22 cellular contexts compared by ENCODE assay signal in the genomic region with DNA sequence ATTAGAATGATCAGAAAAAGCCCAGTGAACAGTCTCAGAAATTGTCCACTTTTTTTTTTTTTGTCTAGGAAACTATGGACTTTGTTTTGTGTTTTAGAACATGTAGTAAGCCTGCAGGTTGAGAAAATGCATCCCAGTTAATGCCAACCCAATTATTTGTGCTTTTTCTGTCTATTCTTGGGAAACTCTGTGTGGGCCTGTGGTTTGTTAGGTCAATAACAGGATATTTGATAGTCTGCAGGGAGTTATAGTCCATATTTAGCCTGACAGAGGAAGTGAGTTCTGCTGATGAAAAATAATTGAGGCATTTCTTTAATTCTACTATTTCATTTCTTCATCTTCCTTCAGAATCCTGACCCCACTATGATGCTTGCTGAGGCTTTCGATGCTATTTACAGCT.
"Had no signal": no experiment of that assay in that cellular context is flagged by ENCODE, and none has a peak within 500 bp of the region (broad histone marks: within the 10 kb centered on the region; RNA-seq: fewer than 3 reads in every experiment).

No MANE protein-coding gene starts in this region.

- ATAC-seq: activated CD4-positive, CD25-positive, alpha-beta regulatory T cell treated with anti-CD3 and anti-CD28 coated beads, Interleukin-2, amount 50 U/mL, for 24 hours; activated CD8-positive, alpha-beta T cell treated with anti-CD3 and anti-CD28 coated beads for 36 hours; activated naive CD4-positive, alpha-beta T cell treated with anti-CD3 and anti-CD28 coated beads, Interleukin-2, amount 50 U/mL, for 72 hours; activated T-helper 17 cell treated with anti-CD3 and anti-CD28 coated beads, Interleukin-2, amount 50 U/mL, for 72 hours; naive thymus-derived CD8-positive, alpha-beta T cell had no signal

- H3K27ac Mint-ChIP-seq: activated CD4-positive, alpha-beta T cell treated with anti-CD3 and anti-CD28 coated beads, Interleukin-2, amount 10 ng/mL, durations not matched to agents 7 days and 5 days; activated CD8-positive, alpha-beta T cell treated with anti-CD3 and anti-CD28 coated beads for 36 hours; activated naive CD4-positive, alpha-beta T cell treated with anti-CD3 and anti-CD28 coated beads, Interleukin-2, amount 50 U/mL, for 72 hours; activated T-helper 17 cell treated with anti-CD3 and anti-CD28 coated beads, Interleukin-2, amount 50 U/mL, for 72 hours; naive thymus-derived CD8-positive, alpha-beta T cell; stimulated activated memory B cell treated with anti-CD40 and anti-IgM and Interleukin-4, amounts not matched to agents 10 μg/mL and 1 μg/mL and 100 μg/mL, for 72 hours had no signal

- DNase-seq: activated CD4-positive, alpha-beta T cell treated with anti-CD3 and anti-CD28 coated beads, Interleukin-2, amount 10 ng/mL, durations not matched to agents 7 days and 5 days; activated T-cell treated with anti-CD3 and anti-CD28 coated beads, Interleukin-2, amount 50 U/mL, for 1 hour; central memory CD4-positive, alpha-beta T cell; kidney; lower lobe of right lung; naive thymus-derived CD8-positive, alpha-beta T cell; T-helper 2 cell had no signal

- H3K4me1 ChIP-seq: adrenal gland, colonic mucosa, foreskin keratinocyte, testis had no signal

- H3K9ac ChIP-seq: parathyroid adenoma had no signal

- H3K79me2 ChIP-seq: parathyroid adenoma had no signal

- H3K27ac ChIP-seq: adrenal gland, colonic mucosa, epithelial cell of prostate, foreskin keratinocyte, neutrophil, parathyroid adenoma, testis had no signal

- H3K36me3 Mint-ChIP-seq: activated naive CD4-positive, alpha-beta T cell treated with anti-CD3 and anti-CD28 coated beads, Interleukin-2, amount 50 U/mL, for 72 hours; naive thymus-derived CD8-positive, alpha-beta T cell; stimulated activated memory B cell treated with anti-CD40 and anti-IgM and Interleukin-4, amounts not matched to agents 10 μg/mL and 1 μg/mL and 100 μg/mL, for 72 hours had no signal

- H3K4me1 Mint-ChIP-seq: activated CD4-positive, alpha-beta T cell treated with anti-CD3 and anti-CD28 coated beads, Interleukin-2, amount 10 ng/mL, durations not matched to agents 7 days and 5 days; activated T-helper 17 cell treated with anti-CD3 and anti-CD28 coated beads, Interleukin-2, amount 50 U/mL, for 72 hours; naive thymus-derived CD8-positive, alpha-beta T cell; stimulated activated memory B cell treated with anti-CD40 and anti-IgM and Interleukin-4, amounts not matched to agents 10 μg/mL and 1 μg/mL and 100 μg/mL, for 72 hours had no signal

- H3K36me3 ChIP-seq: adrenal gland, ascending aorta, colonic mucosa, neutrophil, uterus had no signal

- H3K27me3 Mint-ChIP-seq: activated CD4-positive, alpha-beta T cell treated with anti-CD3 and anti-CD28 coated beads, Interleukin-2, amount 10 ng/mL, durations not matched to agents 7 days and 5 days; naive thymus-derived CD8-positive, alpha-beta T cell; stimulated activated memory B cell treated with anti-CD40 and anti-IgM and Interleukin-4, amounts not matched to agents 10 μg/mL and 1 μg/mL and 100 μg/mL, for 72 hours had no signal

- H3K9me3 ChIP-seq: adrenal gland, ascending aorta, colonic mucosa, lower lobe of right lung, mucosa of descending colon, neutrophil, testis, uterus had no signal

- H3K27me3 ChIP-seq: adrenal gland, ascending aorta, colonic mucosa, foreskin keratinocyte, neutrophil, testis, uterus had no signal

- H3K9me3 Mint-ChIP-seq: activated CD4-positive, alpha-beta T cell treated with anti-CD3 and anti-CD28 coated beads, Interleukin-2, amount 10 ng/mL, durations not matched to agents 7 days and 5 days; activated CD8-positive, alpha-beta T cell treated with anti-CD3 and anti-CD28 coated beads for 36 hours; activated naive CD4-positive, alpha-beta T cell treated with anti-CD3 and anti-CD28 coated beads, Interleukin-2, amount 50 U/mL, for 72 hours; naive thymus-derived CD8-positive, alpha-beta T cell; stimulated activated memory B cell treated with anti-CD40 and anti-IgM and Interleukin-4, amounts not matched to agents 10 μg/mL and 1 μg/mL and 100 μg/mL, for 72 hours had no signal

- H3K4me3 ChIP-seq: adrenal gland, ascending aorta, colonic mucosa, lower lobe of right lung, mucosa of descending colon, testis, uterus had no signal

- H3K4me3 Mint-ChIP-seq: activated CD4-positive, alpha-beta T cell treated with anti-CD3 and anti-CD28 coated beads, Interleukin-2, amount 10 ng/mL, durations not matched to agents 7 days and 5 days; activated CD8-positive, alpha-beta T cell treated with anti-CD3 and anti-CD28 coated beads for 36 hours; activated T-helper 17 cell treated with anti-CD3 and anti-CD28 coated beads, Interleukin-2, amount 50 U/mL, for 72 hours; naive thymus-derived CD8-positive, alpha-beta T cell; stimulated activated memory B cell treated with anti-CD40 and anti-IgM and Interleukin-4, amounts not matched to agents 10 μg/mL and 1 μg/mL and 100 μg/mL, for 72 hours had no signal
